ENCODE assay signal across 16 cellular contexts in the genomic region with DNA sequence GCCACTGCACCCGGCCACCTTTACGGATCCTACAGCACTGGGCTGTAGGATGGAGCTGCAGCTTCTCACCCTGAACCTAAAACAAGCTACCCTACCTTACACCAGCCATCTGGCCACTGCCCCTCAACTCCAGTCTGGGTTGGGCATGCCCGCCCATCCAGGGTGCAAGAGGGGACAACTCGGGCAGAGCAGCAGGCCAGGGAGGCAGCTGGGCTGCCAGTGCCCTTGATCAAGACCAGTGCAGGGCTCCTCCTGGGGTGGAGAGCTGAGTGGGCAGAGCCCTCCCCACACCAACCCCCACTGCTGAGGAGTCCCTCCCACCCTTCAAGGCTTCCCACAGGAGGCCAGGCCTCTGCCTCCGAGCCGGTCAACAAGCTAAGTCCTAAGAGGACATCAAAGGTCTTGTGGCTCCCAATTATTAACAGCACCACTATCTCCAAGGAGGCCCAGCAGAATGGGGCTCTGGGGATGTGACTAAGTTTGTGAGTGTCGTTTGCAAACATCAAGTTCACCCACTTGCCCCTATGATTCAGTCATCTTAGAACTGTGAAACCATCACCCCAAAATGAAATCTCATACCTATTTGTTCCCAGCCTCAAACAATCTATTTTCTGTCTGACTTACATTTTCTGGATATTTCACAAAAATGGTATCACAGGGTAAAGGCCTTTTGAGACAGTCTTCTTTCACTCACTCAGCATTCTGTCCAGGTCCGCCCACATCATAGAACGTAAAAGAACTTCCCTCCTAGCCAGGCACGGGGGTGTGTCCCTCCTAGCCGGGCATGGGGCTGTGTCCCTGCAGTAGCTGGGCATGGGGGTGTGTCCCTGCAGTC. TPM values are rescaled to one million over a fixed set of nuclear protein-coding genes. Genes with fewer than 3 reads are reported as not detected.
DNase-seq lines count a peak whose midpoint lies in the region; ATAC-seq and TF ChIP-seq lines count a peak whose summit lies in the region.
"Had no signal": no experiment of that assay in that cellular context is flagged by ENCODE, and none has a peak within 500 bp of the region (broad histone marks: within the 10 kb centered on the region; RNA-seq: fewer than 3 reads in every experiment).

No MANE protein-coding gene starts in this region.

- H3K79me1 ChIP-seq in mesenchymal stem cell (replicated peaks; ENCODE audit: low read length, poor library complexity, severe bottlenecking): peaks cover 29% of the 10 kb centered on the region

- H3K4ac ChIP-seq in mesenchymal stem cell (ENCODE audit: low read depth in 1 of 2, low read length in 2 of 2): no peak overlapping the region

- POLR2A ChIA-PET in RWPE1 (lab: Yijun Ruan, JAX; ENCODE audit: low non-redundant PET): no interaction called here

- no peaks in the 10 kb centered on the region for H3K27me3 Mint-ChIP-seq in activated CD8-positive, alpha-beta memory T cell treated with anti-CD3 and anti-CD28 coated beads, Interleukin-2, amount 10 ng/mL, durations not matched to agents 7 days and 5 days
- H3K27me3 Mint-ChIP-seq: CD4-positive, alpha-beta T cell had no signal

- peaks cover 33% of the 10 kb centered on the region for H3K4me1 ChIP-seq in mesenchymal stem cell (ENCODE audit: control insufficient read depth, insufficient read depth, low read depth, low read length)

- H3K4me2 ChIP-seq in mesenchymal stem cell (ENCODE audit: low read length, poor library complexity, severe bottlenecking): no peak overlapping the region

- H3K27ac ChIP-seq in RWPE1: peak overlapping the region; percentile 95
- H3K27ac ChIP-seq in mesenchymal stem cell (ENCODE audit: low read length, poor library complexity, severe bottlenecking): peak overlapping the region; percentile 36

- peaks cover 74 to 76% of the 10 kb centered on the region in 2 experiments for H3K36me3 ChIP-seq in mesenchymal stem cell (ENCODE audit: control insufficient read depth in 1 of 2, insufficient read depth in 2 of 2, low read depth in 1 of 2, low read length in 2 of 2)

- 90% methylated on average over 9 of the region's 11 CpGs for WGBS in mesenchymal stem cell

- H3K9ac ChIP-seq in mesenchymal stem cell (ENCODE audit: low read length): peak overlapping the region; percentile 51

- peak overlapping the region; percentile 33 for H4K8ac ChIP-seq in mesenchymal stem cell (ENCODE audit: low read length)

- DNase-seq in activated CD8-positive, alpha-beta memory T cell treated with anti-CD3 and anti-CD28 coated beads, Interleukin-2, amount 10 ng/mL, durations not matched to agents 7 days and 5 days: no peak
- DNase-seq in activated CD8-positive, alpha-beta memory T cell treated with anti-CD3 and anti-CD28 coated beads, Interleukin-2, amount 50 U/mL, for 4 hours: no peak
- DNase-seq in RWPE1 (ENCODE audit: low spot score): no peak
- no peak for DNase-seq in mesenchymal stem cell
- no peak for DNase-seq in RPMI8226
- DNase-seq in NOMO-1 treated with DMSO at 0.1 percent for 48 hours (lab: John Stamatoyannopoulos, UW; ENCODE audit: unreplicated experiment): no peak
- DNase-seq: CD4-positive, alpha-beta T cell; DMS79 treated with DMSO at 0.1 percent for 48 hours; hippocampal formation; kidney glomerular epithelial cell; NCI-H2029 treated with DMSO at 0.1 percent for 48 hours; NCI-H510A treated with DMSO at 0.1 percent for 48 hours; stimulated activated CD4-positive, alpha-beta T cell treated with anti-CD3 and anti-CD28 coated beads, Interleukin-1b, Interleukin-23, amount 100 ng/mL, for 48 hours had no signal

- TF ChIP-seq CTCF in RWPE1 (conservative IDR thresholded peaks at IDR 0.05; ENCODE audit: low read depth): no peak

- H3K18ac ChIP-seq in mesenchymal stem cell (ENCODE audit: low read depth in 1 of 2, low read length in 2 of 2): no peak overlapping the region

- no peak overlapping the region for H3K23ac ChIP-seq in mesenchymal stem cell (ENCODE audit: low read length in 2 of 2)

- no peak overlapping the region for H3K14ac ChIP-seq in mesenchymal stem cell (ENCODE audit: low read length in 2 of 2)

- no peaks in the 10 kb centered on the region for H3K9me3 ChIP-seq in mesenchymal stem cell (ENCODE audit: control insufficient read depth, low read length)

- H3K4me3 ChIP-seq in mesenchymal stem cell (ENCODE audit: insufficient read depth in 1 of 2, low read depth in 1 of 2, low read length in 2 of 2): no peak overlapping the region

- H3K4me3 Mint-ChIP-seq in activated CD8-positive, alpha-beta memory T cell treated with anti-CD3 and anti-CD28 coated beads, Interleukin-2, amount 10 ng/mL, durations not matched to agents 7 days and 5 days: no peak overlapping the region
- H3K4me3 Mint-ChIP-seq: CD4-positive, alpha-beta T cell; mesothelial cell of epicardium had no signal

- no peak overlapping the region for H4K91ac ChIP-seq in mesenchymal stem cell (ENCODE audit: low read length)

- H2BK120ac ChIP-seq in mesenchymal stem cell (ENCODE audit: low read depth, low read length): no peak overlapping the region

- H2BK5ac ChIP-seq in mesenchymal stem cell (ENCODE audit: low read depth, low read length, poor library complexity, severe bottlenecking): no peak overlapping the region

- no peaks in the 10 kb centered on the region for H3K9me3 Mint-ChIP-seq in activated CD8-positive, alpha-beta memory T cell treated with anti-CD3 and anti-CD28 coated beads, Interleukin-2, amount 10 ng/mL, durations not matched to agents 7 days and 5 days (ENCODE audit: low read depth)
- H3K9me3 Mint-ChIP-seq: activated T-helper 2 cell treated with anti-CD3 and anti-CD28 coated beads, Interferon-gamma antibody, Interleukin-2, Interleukin-4, amounts not matched to agents 10 μg/mL and 5 μg/mL and 100 μg/mL, durations not matched to agents 14 hours and 24 hours and 36 hours; CD4-positive, alpha-beta T cell; mesothelial cell of epicardium had no signal

- CTCF ChIA-PET in activated CD8-positive, alpha-beta memory T cell treated with anti-CD3 and anti-CD28 coated beads, Interleukin-2, amount 10 ng/mL, durations not matched to agents 7 days and 5 days (lab: Charles Lee): interaction anchor here (0.7 to 1.2 kb wide), 7 partner anchors 9 to 212 kb away, joined by 3 to 4 read pairs (median 3); no protein-coding TSS in a partner anchor
- CTCF ChIA-PET in RWPE1 (lab: Yijun Ruan, JAX): interaction anchor here (0.6 to 0.8 kb wide), 4 partner anchors 18 to 79 kb away, joined by 3 to 4 read pairs (median 3); no protein-coding TSS in a partner anchor

- H3K27ac Mint-ChIP-seq in activated CD8-positive, alpha-beta memory T cell treated with anti-CD3 and anti-CD28 coated beads, Interleukin-2, amount 10 ng/mL, durations not matched to agents 7 days and 5 days: peak overlapping the region; percentile 17
- H3K27ac Mint-ChIP-seq: activated T-helper 2 cell treated with anti-CD3 and anti-CD28 coated beads, Interferon-gamma antibody, Interleukin-2, Interleukin-4, amounts not matched to agents 10 μg/mL and 5 μg/mL and 100 μg/mL, durations not matched to agents 14 hours and 24 hours and 36 hours; CD4-positive, alpha-beta T cell; mesothelial cell of epicardium had no signal

- peak overlapping the region; percentile 66 for H2AK5ac ChIP-seq in mesenchymal stem cell (ENCODE audit: low read length, severe bottlenecking)

- H3K36me3 Mint-ChIP-seq in activated CD8-positive, alpha-beta memory T cell treated with anti-CD3 and anti-CD28 coated beads, Interleukin-2, amount 10 ng/mL, durations not matched to agents 7 days and 5 days: peaks cover 18% of the 10 kb centered on the region

- peaks cover 2% of the 10 kb centered on the region for H3K4me1 Mint-ChIP-seq in activated CD8-positive, alpha-beta memory T cell treated with anti-CD3 and anti-CD28 coated beads, Interleukin-2, amount 10 ng/mL, durations not matched to agents 7 days and 5 days
- H3K4me1 Mint-ChIP-seq: mesothelial cell of epicardium had no signal

- no peak overlapping the region for H2AFZ ChIP-seq in mesenchymal stem cell (ENCODE audit: low read depth, low read length)

- no peaks in the 10 kb centered on the region for H3K27me3 ChIP-seq in mesenchymal stem cell (ENCODE audit: control insufficient read depth in 1 of 2, insufficient read depth in 1 of 2, low read length in 2 of 2)

- ATAC-seq in activated CD8-positive, alpha-beta memory T cell treated with anti-CD3 and anti-CD28 coated beads, Interleukin-2, amount 10 ng/mL, durations not matched to agents 7 days and 5 days: no peak

- no peak overlapping the region for H2BK15ac ChIP-seq in mesenchymal stem cell (ENCODE audit: low read depth, poor library complexity, severe bottlenecking)

- peak overlapping the region in 1 of 2 experiments; percentile 15 for H2BK12ac ChIP-seq in mesenchymal stem cell (ENCODE audit: low read length in 2 of 2)

RNA-seq across cellular contexts. Expression of gene GATD1, which starts 11.0 kb away (rescaled TPM):
- total RNA-seq in activated CD8-positive, alpha-beta memory T cell treated with anti-CD3 and anti-CD28 coated beads, Interleukin-2, amount 10 ng/mL, durations not matched to agents 7 days and 5 days: 10 to 100 TPM; 62.4 to 79.4 TPM
- 50.4 TPM for polyA plus RNA-seq in mesenchymal stem cell (2013, experiment 1 of 2)
- polyA plus RNA-seq in mesenchymal stem cell (2013, experiment 2 of 2): 43.7 TPM

RNA-seq across cellular contexts. Expression of gene TALDO1, which starts 19.1 kb away (rescaled TPM):
- 100 to 1,000 TPM; 249 to 293 TPM for total RNA-seq in activated CD8-positive, alpha-beta memory T cell treated with anti-CD3 and anti-CD28 coated beads, Interleukin-2, amount 10 ng/mL, durations not matched to agents 7 days and 5 days
- 215 TPM for polyA plus RNA-seq in mesenchymal stem cell (2013, experiment 1 of 2)
- 211 TPM for polyA plus RNA-seq in mesenchymal stem cell (2013, experiment 2 of 2)

RNA-seq across cellular contexts. Expression of gene CEND1, which starts 23.6 kb away (rescaled TPM):
- 1 to 10 TPM; 1.3 to 3.7 TPM for total RNA-seq in activated CD8-positive, alpha-beta memory T cell treated with anti-CD3 and anti-CD28 coated beads, Interleukin-2, amount 10 ng/mL, durations not matched to agents 7 days and 5 days
- polyA plus RNA-seq in mesenchymal stem cell (2013, experiment 1 of 2): 0.03 TPM
- 0.11 TPM for polyA plus RNA-seq in mesenchymal stem cell (2013, experiment 2 of 2)
- total RNA-seq: CD4-positive, alpha-beta T cell; mesothelial cell of epicardium; sciatic nerve had no signal

RNA-seq across cellular contexts. Expression of gene SLC25A22, which starts 31.8 kb away (rescaled TPM):
- total RNA-seq in activated CD8-positive, alpha-beta memory T cell treated with anti-CD3 and anti-CD28 coated beads, Interleukin-2, amount 10 ng/mL, durations not matched to agents 7 days and 5 days: 10 to 100 TPM; 49.4 to 54.7 TPM
- 11.7 TPM for polyA plus RNA-seq in mesenchymal stem cell (2013, experiment 1 of 2)
- 10.9 TPM for polyA plus RNA-seq in mesenchymal stem cell (2013, experiment 2 of 2)

RNA-seq across cellular contexts. Expression of gene PIDD1, which starts 38.7 kb away (rescaled TPM):
- total RNA-seq in activated CD8-positive, alpha-beta memory T cell treated with anti-CD3 and anti-CD28 coated beads, Interleukin-2, amount 10 ng/mL, durations not matched to agents 7 days and 5 days: 10 to 100 TPM; 42.4 to 59.8 TPM
- 8.3 TPM for polyA plus RNA-seq in mesenchymal stem cell (2013, experiment 1 of 2)
- 9.2 TPM for polyA plus RNA-seq in mesenchymal stem cell (2013, experiment 2 of 2)
